ENCODE assay signal across 10 cellular contexts in genomic region chr10:49694466-49694865, GRCh38. TPM values are rescaled to one million over a fixed set of nuclear protein-coding genes. Genes with fewer than 3 reads are reported as not detected.
"Had no signal": no experiment of that assay in that cellular context is flagged by ENCODE, and none has a peak within 500 bp of the region (broad histone marks: within the 10 kb centered on the region; RNA-seq: fewer than 3 reads in every experiment).

No MANE protein-coding gene starts in this region.

- H3K4me1 ChIP-seq: HAP-1 had no signal

- H3K4me3 ChIP-seq: GM23248, GM23338, HAP-1 had no signal

- H3K27ac ChIP-seq: GM23248 had no signal

- H3K9me3 ChIP-seq: HAP-1 had no signal

- H3K36me3 ChIP-seq: HAP-1 had no signal

- H3K9ac ChIP-seq: GM23248 had no signal

- DNase-seq: GM23248, GOT3, H7, H9, HCEC 1CT, HFFc6 had no signal

- H3K4me2 ChIP-seq: GM23338 had no signal

RNA-seq across cellular contexts. Expression of gene C10orf53, which starts 15.0 kb away (rescaled TPM):
- total RNA-seq: GM23248, GM23338, H1, H4, H7, H9, HFFc6 had no signal
- polyA plus RNA-seq: GM23248, GM23338, H1 had no signal
